ENCODE assay signal across 22 cellular contexts in genomic region chr1:9475061-9475627, GRCh38.
"Had no signal": no experiment of that assay in that cellular context is flagged by ENCODE, and none has a peak within 500 bp of the region (broad histone marks: within the 10 kb centered on the region; RNA-seq: fewer than 3 reads in every experiment).

No MANE protein-coding gene starts in this region.

- ATAC-seq: activated naive CD4-positive, alpha-beta T cell treated with anti-CD3 and anti-CD28 coated beads, Interleukin-2, amount 50 U/mL, for 72 hours; activated T-cell treated with anti-CD3 and anti-CD28 coated beads, Interleukin-2, amount 50 U/mL, for 72 hours; gastrocnemius medialis; left lung; right lobe of liver had no signal

- H3K9me3 Mint-ChIP-seq: activated naive CD4-positive, alpha-beta T cell treated with anti-CD3 and anti-CD28 coated beads, Interleukin-2, amount 50 U/mL, for 72 hours; activated T-cell treated with anti-CD3 and anti-CD28 coated beads, Interleukin-2, amount 50 U/mL, for 72 hours; nephron progenitor cell had no signal

- H3K4me1 ChIP-seq: adrenal gland, gastrocnemius medialis, left lung, right lobe of liver, testis, upper lobe of left lung had no signal

- DNase-seq: activated CD4-positive, alpha-beta T cell treated with anti-CD3 and anti-CD28 coated beads, Interleukin-2, amount 50 U/mL, for 4 hours; activated CD4-positive, CD25-positive, alpha-beta regulatory T cell treated with anti-CD3 and anti-CD28 coated beads, Interleukin-2, amount 50 U/mL, for 72 hours; activated gamma-delta T cell; activated T-cell treated with anti-CD3 and anti-CD28 coated beads, Interleukin-2, amount 50 U/mL, for 72 hours; adrenal gland; dermis blood vessel endothelial cell; effector memory CD4-positive, alpha-beta T cell; gastrocnemius medialis; head of caudate nucleus; left lung; nephron progenitor cell; right lobe of liver; small intestine; stimulated activated CD4-positive, alpha-beta T cell treated with anti-CD3 and anti-CD28 coated beads, Interleukin-15, amount 100 ng/mL, for 24 hours; stimulated activated CD4-positive, alpha-beta T cell treated with anti-CD3 and anti-CD28 coated beads, Interleukin-2, amount 100 ng/mL, for 48 hours; stomach; SW 1271; T-helper 2 cell; testis; upper lobe of left lung had no signal

- H3K36me3 Mint-ChIP-seq: activated naive CD4-positive, alpha-beta T cell treated with anti-CD3 and anti-CD28 coated beads, Interleukin-2, amount 50 U/mL, for 72 hours had no signal

- H3K4me3 Mint-ChIP-seq: activated T-cell treated with anti-CD3 and anti-CD28 coated beads, Interleukin-2, amount 50 U/mL, for 72 hours; nephron progenitor cell had no signal

- H3K36me3 ChIP-seq: adrenal gland, gastrocnemius medialis, left lung, right lobe of liver, stomach, upper lobe of left lung had no signal

- H3K9me3 ChIP-seq: adrenal gland, gastrocnemius medialis, left lung, right lobe of liver, stomach, testis, upper lobe of left lung had no signal

- H3K27ac Mint-ChIP-seq: activated naive CD4-positive, alpha-beta T cell treated with anti-CD3 and anti-CD28 coated beads, Interleukin-2, amount 50 U/mL, for 72 hours; activated T-cell treated with anti-CD3 and anti-CD28 coated beads, Interleukin-2, amount 50 U/mL, for 72 hours; nephron progenitor cell had no signal

- H3K27ac ChIP-seq: adrenal gland, gastrocnemius medialis, left lung, right lobe of liver, stomach, testis, upper lobe of left lung, VCaP had no signal

- H3K27me3 ChIP-seq: adrenal gland, right lobe of liver, testis, upper lobe of left lung had no signal

- H3K4me3 ChIP-seq: adrenal gland, gastrocnemius medialis, left lung, right lobe of liver, stomach, testis, upper lobe of left lung had no signal
